Comparison of ENCODE assay signal across 12 cellular contexts in genomic region chr14:61749264-61749663, GRCh38. TPM values are rescaled to one million over a fixed set of nuclear protein-coding genes. Genes with fewer than 3 reads are reported as not detected.
DNase-seq lines count a peak whose midpoint lies in the region; ATAC-seq and TF ChIP-seq lines count a peak whose summit lies in the region.
"Had no signal": no experiment of that assay in that cellular context is flagged by ENCODE, and none has a peak within 500 bp of the region (broad histone marks: within the 10 kb centered on the region; RNA-seq: fewer than 3 reads in every experiment).

No MANE protein-coding gene starts in this region.

- peak overlapping the region; percentile 72 for H3K4me3 ChIP-seq in GM12864 (ENCODE audit: low read depth, low read length)
- H3K4me3 ChIP-seq in heart right ventricle: peak overlapping the region; percentile 12 to 82 (median 65)
- H3K4me3 ChIP-seq: gastroesophageal sphincter, stomach had no signal

- intact Hi-C loops in heart right ventricle (cut with DNase I): no loop called here

- peak overlapping the region; percentile 88 for H3K27ac Mint-ChIP-seq in T-helper 17 cell

- H3K4me1 ChIP-seq in heart right ventricle: peaks cover 0 to 63% (median 36%) of the 10 kb centered on the region in 9 donors

- H3K36me3 ChIP-seq in heart right ventricle: peaks cover 0 to 50% (median 14%) of the 10 kb centered on the region in 9 donors

- TF ChIP-seq CTCF in 22Rv1 (IDR thresholded peaks at IDR 0.05) (no peak), GM12864 (IDR thresholded peaks at IDR 0.05; ENCODE audit: low read depth, low read length, missing control alignments) (no peak), heart right ventricle (IDR thresholded peaks at IDR 0.05) (no peak)

- peaks cover 12% of the 10 kb centered on the region for H3K4me1 Mint-ChIP-seq in T-helper 17 cell

- DNase-seq in GM12864 (ENCODE audit: low read depth): no peak
- no peak for DNase-seq in T-helper 17 cell
- no peak for DNase-seq in heart right ventricle
- DNase-seq in HUDEP-2 (lab: John Stamatoyannopoulos, UW; ENCODE audit: unreplicated experiment in 76 of 76): no peak
- DNase-seq in NCI-H526 treated with DMSO at 0.1 percent for 48 hours (lab: John Stamatoyannopoulos, UW): no peak
- no peak for DNase-seq in NCI-H1417 treated with DMSO at 0.1 percent for 48 hours (lab: John Stamatoyannopoulos, UW)
- DNase-seq: DND-41, posterior cingulate gyrus, stomach had no signal

- H3K9me3 ChIP-seq in T-helper 17 cell (ENCODE audit: control insufficient read depth, low read length, poor library complexity, severe bottlenecking) (no peaks in the 10 kb centered on the region), heart right ventricle (no peaks in the 10 kb centered on the region)
- H3K9me3 ChIP-seq: gastroesophageal sphincter, stomach had no signal

- ATAC-seq in T-helper 17 cell (no peak), heart right ventricle (peak in 3 of 8 donors; percentile 23 to 28 (median 23)), GM19328 (IDR thresholded peaks at IDR 0.05; ENCODE audit: unreplicated experiment) (no peak)
- ATAC-seq: gastroesophageal sphincter had no signal

- H3K27ac ChIP-seq in 22Rv1 (peak overlapping the region; percentile 29; the same call in 1 of the 2 replicates), heart right ventricle (peak overlapping the region in 9 of 10 donors; percentile 87 to 97 (median 94))

- no peaks in the 10 kb centered on the region for H3K36me3 Mint-ChIP-seq in T-helper 17 cell (ENCODE audit: low read depth)

- H3K4me3 Mint-ChIP-seq in T-helper 17 cell: no peak overlapping the region

- WGBS in heart right ventricle, 2 donors: 20 to 22% methylated on average over 3 of the region's 3 CpGs

- H3K27me3 ChIP-seq in heart right ventricle: no peaks in the 10 kb centered on the region
- H3K27me3 ChIP-seq: gastroesophageal sphincter, stomach had no signal

- H3K27me3 Mint-ChIP-seq in T-helper 17 cell: no peaks in the 10 kb centered on the region

RNA-seq across cellular contexts. Expression of gene SNAPC1, which starts 13.0 kb away (rescaled TPM):
- 1 to 10 TPM; 3.3 to 4.3 TPM for total RNA-seq in T-helper 17 cell
- total RNA-seq in heart right ventricle: 10 to 100 TPM in 2 of 10 donors, 1 to 10 TPM in 8; 5.6 to 11.9 (median 7.4) TPM
- 1 to 10 TPM; 4.2 to 6.2 TPM for polyA plus RNA-seq in heart right ventricle

RNA-seq across cellular contexts. Expression of gene HIF1A, which starts 54.0 kb away (rescaled TPM):
- total RNA-seq in T-helper 17 cell (100 to 1,000 TPM; 175 to 204 TPM), heart right ventricle (10 to 100 TPM; 52.8 to 97.3 (median 62.9) TPM)
- 10 to 100 TPM; 15.4 to 38.1 TPM for polyA plus RNA-seq in heart right ventricle
